30 cellular contexts compared by ENCODE assay signal in genomic region chr18:3528251-3528650, GRCh38.
DNase-seq lines count a peak whose midpoint lies in the region; ATAC-seq and TF ChIP-seq lines count a peak whose summit lies in the region.
"Had no signal": no experiment of that assay in that cellular context is flagged by ENCODE, and none has a peak within 500 bp of the region (broad histone marks: within the 10 kb centered on the region; RNA-seq: fewer than 3 reads in every experiment).

No MANE protein-coding gene starts in this region.

- TF ChIP-seq POLR2A in upper lobe of left lung (IDR thresholded peaks at IDR 0.05), result no peak

- H3K4me1 ChIP-seq in upper lobe of left lung, result peaks cover 0 to 4% (median 0%) of the 10 kb centered on the region in 4 donors
- H3K4me1 ChIP-seq in hepatocyte (ENCODE audit: insufficient read depth), result peaks cover 8% of the 10 kb centered on the region

- TF ChIP-seq EP300 in upper lobe of left lung (IDR thresholded peaks at IDR 0.05), result no peak

- no peaks in the 10 kb centered on the region for H3K79me2 ChIP-seq in hepatocyte

- no peak overlapping the region for H2AFZ ChIP-seq in hepatocyte

- H3K4me3 Mint-ChIP-seq in nephron, result peak overlapping the region in 1 of 3 experiments; percentile 46
- no peak overlapping the region for H3K4me3 Mint-ChIP-seq in activated naive CD8-positive, alpha-beta T cell treated with anti-CD3 and anti-CD28 coated beads for 36 hours
- H3K4me3 Mint-ChIP-seq: activated CD4-positive, alpha-beta T cell treated with anti-CD3 and anti-CD28 coated beads, Interleukin-2, amount 10 ng/mL, durations not matched to agents 24 days and 14 days; HFFc6; nephron progenitor cell; stimulated activated memory B cell treated with anti-CD40 and anti-IgM and Interleukin-4, amounts not matched to agents 10 μg/mL and 1 μg/mL and 100 μg/mL, for 72 hours had no signal

- no peaks in the 10 kb centered on the region for H4K20me1 ChIP-seq in hepatocyte (ENCODE audit: insufficient read depth, poor library complexity, severe bottlenecking)

- H3K9me3 Mint-ChIP-seq in nephron, result no peaks in the 10 kb centered on the region
- H3K9me3 Mint-ChIP-seq in activated naive CD8-positive, alpha-beta T cell treated with anti-CD3 and anti-CD28 coated beads for 36 hours, result peaks cover 4% of the 10 kb centered on the region
- H3K9me3 Mint-ChIP-seq: activated CD4-positive, alpha-beta T cell treated with anti-CD3 and anti-CD28 coated beads, Interleukin-2, amount 10 ng/mL, durations not matched to agents 24 days and 14 days; activated naive CD4-positive, alpha-beta T cell treated with anti-CD3 and anti-CD28 coated beads, Interleukin-2, amount 50 U/mL, for 72 hours; stimulated activated memory B cell treated with anti-CD40 and anti-IgM and Interleukin-4, amounts not matched to agents 10 μg/mL and 1 μg/mL and 100 μg/mL, for 72 hours had no signal

- H3K27ac Mint-ChIP-seq in nephron, result peak overlapping the region; percentile 3 to 59 (median 48)
- no peak overlapping the region for H3K27ac Mint-ChIP-seq in activated naive CD8-positive, alpha-beta T cell treated with anti-CD3 and anti-CD28 coated beads for 36 hours
- H3K27ac Mint-ChIP-seq: activated CD4-positive, alpha-beta T cell treated with anti-CD3 and anti-CD28 coated beads, Interleukin-2, amount 10 ng/mL, durations not matched to agents 24 days and 14 days; activated naive CD4-positive, alpha-beta T cell treated with anti-CD3 and anti-CD28 coated beads, Interleukin-2, amount 50 U/mL, for 72 hours; HFFc6; nephron progenitor cell; stimulated activated memory B cell treated with anti-CD40 and anti-IgM and Interleukin-4, amounts not matched to agents 10 μg/mL and 1 μg/mL and 100 μg/mL, for 72 hours had no signal

- H3K27ac ChIP-seq in upper lobe of left lung (no peak overlapping the region), hepatocyte (no peak overlapping the region)
- H3K27ac ChIP-seq: C4-2B, cardiac muscle cell, coronary artery, epithelial cell of prostate had no signal

- ATAC-seq in upper lobe of left lung (ENCODE audit: low FRiP score in 2 of 2), result no peak
- ATAC-seq: activated naive CD4-positive, alpha-beta T cell treated with anti-CD3 and anti-CD28 coated beads, Interleukin-2, amount 50 U/mL, for 72 hours; stimulated activated memory B cell treated with anti-CD40 and anti-IgM and Interleukin-4, amounts not matched to agents 10 μg/mL and 1 μg/mL and 100 μg/mL, for 72 hours had no signal

- 55 to 60% methylated on average over 4 of the region's 4 CpGs for WGBS in upper lobe of left lung, 2 donors
- 81% methylated on average over 4 of the region's 4 CpGs for WGBS in hepatocyte (ENCODE audit: low lambda C conversion rate, missing lambda C conversion rate)

- H3K4me1 Mint-ChIP-seq in nephron, result peaks cover 50% of the 10 kb centered on the region
- peaks cover 16% of the 10 kb centered on the region for H3K4me1 Mint-ChIP-seq in activated naive CD8-positive, alpha-beta T cell treated with anti-CD3 and anti-CD28 coated beads for 36 hours

- H3K4me2 ChIP-seq in hepatocyte, result no peak overlapping the region

- no peaks in the 10 kb centered on the region for H3K9me2 ChIP-seq in hepatocyte (replicated peaks; ENCODE audit: insufficient read depth)

- H3K4me3 ChIP-seq in upper lobe of left lung (no peak overlapping the region), hepatocyte (no peak overlapping the region)
- H3K4me3 ChIP-seq: cardiac muscle cell, coronary artery had no signal

- no peaks in the 10 kb centered on the region for H3K27me3 ChIP-seq in upper lobe of left lung
- no peaks in the 10 kb centered on the region for H3K27me3 ChIP-seq in hepatocyte
- H3K27me3 ChIP-seq: cardiac muscle cell had no signal

- H3K9me3 ChIP-seq in upper lobe of left lung (peaks cover 0 to 6% (median 2%) of the 10 kb centered on the region in 4 donors), hepatocyte (ENCODE audit: low read depth) (no peaks in the 10 kb centered on the region)

- H3K36me3 Mint-ChIP-seq in nephron (ENCODE audit: low read depth), result no peaks in the 10 kb centered on the region
- H3K36me3 Mint-ChIP-seq in activated naive CD8-positive, alpha-beta T cell treated with anti-CD3 and anti-CD28 coated beads for 36 hours, result peaks cover 2% of the 10 kb centered on the region
- H3K36me3 Mint-ChIP-seq: activated naive CD4-positive, alpha-beta T cell treated with anti-CD3 and anti-CD28 coated beads, Interleukin-2, amount 50 U/mL, for 72 hours; stimulated activated memory B cell treated with anti-CD40 and anti-IgM and Interleukin-4, amounts not matched to agents 10 μg/mL and 1 μg/mL and 100 μg/mL, for 72 hours had no signal

- no peaks in the 10 kb centered on the region for H3K27me3 Mint-ChIP-seq in nephron (ENCODE audit: low read depth)
- H3K27me3 Mint-ChIP-seq in activated naive CD8-positive, alpha-beta T cell treated with anti-CD3 and anti-CD28 coated beads for 36 hours, result no peaks in the 10 kb centered on the region
- H3K27me3 Mint-ChIP-seq: activated CD4-positive, alpha-beta T cell treated with anti-CD3 and anti-CD28 coated beads, Interleukin-2, amount 10 ng/mL, durations not matched to agents 24 days and 14 days; stimulated activated memory B cell treated with anti-CD40 and anti-IgM and Interleukin-4, amounts not matched to agents 10 μg/mL and 1 μg/mL and 100 μg/mL, for 72 hours had no signal

- TF ChIP-seq CTCF in nephron (IDR thresholded peaks at IDR 0.05; ENCODE audit: unreplicated experiment in 3 of 3) (no peak), upper lobe of left lung (IDR thresholded peaks at IDR 0.05) (no peak), hepatocyte (IDR thresholded peaks at IDR 0.05; ENCODE audit: poor library complexity) (no peak)

- no peaks in the 10 kb centered on the region for H3K36me3 ChIP-seq in upper lobe of left lung
- H3K36me3 ChIP-seq in hepatocyte (replicated peaks; ENCODE audit: insufficient read depth, low read depth), result no peaks in the 10 kb centered on the region
- H3K36me3 ChIP-seq: cardiac muscle cell had no signal

- peak; percentile 55 for DNase-seq in DMS79 treated with DMSO at 0.1 percent for 48 hours (lab: John Stamatoyannopoulos, UW)
- no peak for DNase-seq in DMS79 (lab: John Stamatoyannopoulos, UW)
- peak; percentile 51 for DNase-seq in NCI-H2196 (lab: John Stamatoyannopoulos, UW; ENCODE audit: unreplicated experiment)
- peak; percentile 20 for DNase-seq in SK-N-DZ (ENCODE audit: low spot score)
- no peak for DNase-seq in activated naive CD8-positive, alpha-beta T cell treated with anti-CD3 and anti-CD28 coated beads for 36 hours
- no peak for DNase-seq in upper lobe of left lung
- no peak for DNase-seq in hepatocyte (ENCODE audit: low spot score)
- DNase-seq: activated CD4-positive, alpha-beta T cell treated with anti-CD3 and anti-CD28 coated beads, Interleukin-2, amount 10 ng/mL, durations not matched to agents 24 days and 14 days; activated effector memory CD4-positive, alpha-beta T cell treated with Interleukin-2 at 50 U/mL for 16 hours; activated T-cell treated with anti-CD3 and anti-CD28 coated beads, Interleukin-2, amount 50 U/mL, for 1 hour; aorta; effector memory CD4-positive, alpha-beta T cell; EL; GOT3; HFFc6; hypothalamus; IMR-90; NCI-H2029 treated with DMSO at 0.1 percent for 48 hours; NCI-H526; nephron progenitor cell; SIG-M5; substantia nigra; T1000 had no signal

Comparison
In these comparisons a context has a peak if more than half of its experiments do, and no peak if none do; other contexts are left out.
1. DNase-seq: peak in DMS79 treated with DMSO at 0.1 percent for 48 hours (single experiment), NCI-H2196 (single experiment) and SK-N-DZ (single experiment); none in DMS79 (single experiment), activated naive CD8-positive, alpha-beta T cell treated with anti-CD3 and anti-CD28 coated beads for 36 hours (single experiment), upper lobe of left lung (0 of 2) and hepatocyte (single experiment).